In genomic region chr1:23527366-23527765, GRCh38 we compare ENCODE assay signal across 1 cellular context.
TF ChIP-seq lines count a peak whose summit lies in the region.

No MANE protein-coding gene starts in this region.

TF ChIP-seq in H1, 55 proteins besides CTCF, POLR2A, EP300 and RAD21:
- TF ChIP-seq CREB1 (IDR thresholded peaks at IDR 0.05) (no peak), EZH2 (IDR thresholded peaks at IDR 0.05; ENCODE audit: low read depth, low read length, severe bottlenecking) (no peak), SIX5 (IDR thresholded peaks at IDR 0.05; ENCODE audit: low read depth, low read length) (no peak), SUZ12 (IDR thresholded peaks at IDR 0.05; ENCODE audit: low read length) (no peak), CHD2 (IDR thresholded peaks at IDR 0.05; ENCODE audit: low read length) (no peak), KDM1A (IDR thresholded peaks at IDR 0.05; ENCODE audit: borderline replicate concordance, low read length) (no peak), SP2 (IDR thresholded peaks at IDR 0.05; ENCODE audit: low read length) (no peak), RNF2 (IDR thresholded peaks at IDR 0.05; ENCODE audit: borderline replicate concordance, low read depth, low read length, missing control alignments, poor library complexity, severe bottlenecking) (no peak), ATF2 (IDR thresholded peaks at IDR 0.05; ENCODE audit: low read length) (no peak), BRCA1 (IDR thresholded peaks at IDR 0.05; ENCODE audit: low read depth, low read length) (no peak), TAF7 (optimal IDR thresholded peaks at IDR 0.05; ENCODE audit: borderline replicate concordance, low read depth, low read length) (no peak), TEAD4 (IDR thresholded peaks at IDR 0.05; ENCODE audit: low read depth, low read length) (no peak), BCL11A (IDR thresholded peaks at IDR 0.05; ENCODE audit: low read depth in 2 of 2, low read length in 2 of 2) (no peak), HDAC2 (IDR thresholded peaks at IDR 0.05; ENCODE audit: borderline replicate concordance in 1 of 2, low read depth in 2 of 2, low read length in 2 of 2) (no peak)
